ENCODE assay signal across 25 cellular contexts in the genomic region with DNA sequence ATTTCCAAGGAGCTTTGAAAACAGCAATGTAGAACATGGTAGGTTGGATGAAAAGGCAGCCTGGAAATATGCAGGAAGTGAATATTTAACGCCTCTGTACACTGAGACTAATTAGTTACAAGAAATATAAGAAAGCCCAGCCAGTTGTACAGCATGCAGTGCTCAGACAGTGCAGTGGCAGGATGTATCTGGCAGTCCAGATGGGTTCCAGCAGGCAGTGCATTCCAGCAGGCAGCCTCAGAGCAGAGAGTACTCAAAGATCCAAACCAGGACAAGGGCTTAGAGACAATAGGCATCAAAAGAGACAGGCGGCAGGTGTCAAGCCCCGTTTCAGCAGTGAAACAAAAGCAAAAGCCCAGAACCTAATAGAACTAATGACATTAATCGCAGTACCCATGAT.
A peak's percentile ranks its signal among the peaks of the same experiment; 100 is the strongest.
DNase-seq lines count a peak whose midpoint lies in the region; ATAC-seq, FAIRE-seq and TF ChIP-seq lines count a peak whose summit lies in the region.
"Had no signal": no experiment of that assay in that cellular context is flagged by ENCODE, and none has a peak within 500 bp of the region (broad histone marks: within the 10 kb centered on the region; RNA-seq: fewer than 3 reads in every experiment).

No MANE protein-coding gene starts in this region.

- no peak overlapping the region for H3K27ac ChIP-seq in GM12878 (ENCODE audit: control insufficient read depth, insufficient read depth)
- H3K27ac ChIP-seq: hepatocyte, ovary, sigmoid colon had no signal

- no peak for TF ChIP-seq CTCF in GM12878 (IDR thresholded peaks at IDR 0.05 in 2 of 3, conservative IDR thresholded peaks at IDR 0.05 in 1 of 3; ENCODE audit: control insufficient read depth in 2 of 3, extremely low read depth in 1 of 3, insufficient read depth in 1 of 3, low read depth in 3 of 3, low read length in 3 of 3)

- H3K27me3 ChIP-seq in GM12878 (replicated peaks in 1 of 2; ENCODE audit: control insufficient read depth in 2 of 2, insufficient read depth in 2 of 2, low read length in 1 of 2) = no peaks in the 10 kb centered on the region
- H3K27me3 ChIP-seq: hepatocyte, ovary, sigmoid colon had no signal

- no peaks in the 10 kb centered on the region for H3K36me3 ChIP-seq in GM12878 (ENCODE audit: control insufficient read depth in 2 of 2, insufficient read depth in 2 of 2, low read length in 1 of 2)
- H3K36me3 ChIP-seq: ovary, sigmoid colon had no signal

- SMC1A ChIA-PET in GM12878 (lab: Charles Lee; ENCODE audit: uncharacterized antibody, unreplicated experiment) = interaction anchor here (1.4 kb wide), 1 partner anchor 18 kb away, joined by 4 read pairs; no protein-coding TSS in a partner anchor

- H3K4me3 Mint-ChIP-seq in naive thymus-derived CD8-positive, alpha-beta T cell = no peak overlapping the region
- H3K4me3 Mint-ChIP-seq: activated B cell treated with CpG ODN at 0.5 μM for 24 hours; activated CD8-positive, alpha-beta T cell treated with anti-CD3 and anti-CD28 coated beads for 36 hours; activated T-cell treated with anti-CD3 and anti-CD28 coated beads, Interleukin-2, amount 50 U/mL, for 4 hours; HFFc6; IgD-negative memory B cell; stimulated activated naive B cell treated with anti-CD40 and anti-IgM and Interleukin-4, amounts not matched to agents 10 μg/mL and 1 μg/mL and 100 μg/mL, for 72 hours; T-helper 17 cell had no signal

- H4K20me1 ChIP-seq in GM12878 (ENCODE audit: control insufficient read depth, insufficient read depth) = no peaks in the 10 kb centered on the region

- RAD21 ChIA-PET in GM12878 (lab: Charles Lee; ENCODE audit: unreplicated experiment) = no interaction called here

- no peaks in the 10 kb centered on the region for H3K36me3 Mint-ChIP-seq in naive thymus-derived CD8-positive, alpha-beta T cell
- H3K36me3 Mint-ChIP-seq: IgD-negative memory B cell; stimulated activated naive B cell treated with anti-CD40 and anti-IgM and Interleukin-4, amounts not matched to agents 10 μg/mL and 1 μg/mL and 100 μg/mL, for 72 hours had no signal

- TF ChIP-seq POLR2A in GM12878 (IDR thresholded peaks at IDR 0.05; ENCODE audit: low read depth, low read length) = no peak

- no peak for FAIRE-seq in GM12878 (lab: Jason Lieb, UNC)
- FAIRE-seq: GM12891, keratinocyte had no signal

- CTCF ChIA-PET in GM12878 (lab: Yijun Ruan, JAX) = no interaction called here

- DNase-seq in ELF-1 (ENCODE audit: low read depth, low spot score) (peak; percentile 31), NCI-H2227 (lab: John Stamatoyannopoulos, UW; ENCODE audit: unreplicated experiment) (peak; percentile 2), GM12878 (ENCODE audit: low read depth, low spot score) (no peak), pons (ENCODE audit: low spot score) (peak; percentile 5), SKM-1 (lab: John Stamatoyannopoulos, UW; ENCODE audit: unreplicated experiment) (no peak)
- no peak for DNase-seq in naive thymus-derived CD8-positive, alpha-beta T cell
- DNase-seq: activated B cell treated with CpG ODN at 0.5 μM for 24 hours; activated CD8-positive, alpha-beta T cell treated with anti-CD3 and anti-CD28 coated beads for 36 hours; activated naive CD4-positive, alpha-beta T cell treated with anti-CD3 and anti-CD28 coated beads, Interleukin-2, amount 50 U/mL, for 16 hours; activated T-cell treated with anti-CD3 and anti-CD28 coated beads, Interleukin-2, amount 50 U/mL, for 4 hours; GDM1; HFFc6; mammary epithelial cell; NCI-H187 treated with DMSO at 0.1 percent for 48 hours; NCI-H526 treated with DMSO at 0.1 percent for 48 hours; ovary; SHP77; sigmoid colon; stimulated activated naive B cell treated with anti-CD40 and anti-IgM and Interleukin-4, amounts not matched to agents 10 μg/mL and 1 μg/mL and 100 μg/mL, for 72 hours; T-helper 17 cell had no signal

- no peak for TF ChIP-seq EP300 in GM12878 (IDR thresholded peaks at IDR 0.05; ENCODE audit: borderline replicate concordance in 1 of 2, control insufficient read depth in 1 of 2, low read depth in 2 of 2, low read length in 2 of 2)

- H3K27ac Mint-ChIP-seq in naive thymus-derived CD8-positive, alpha-beta T cell = no peak overlapping the region
- H3K27ac Mint-ChIP-seq: activated B cell treated with CpG ODN at 0.5 μM for 24 hours; activated CD8-positive, alpha-beta T cell treated with anti-CD3 and anti-CD28 coated beads for 36 hours; HFFc6; IgD-negative memory B cell; stimulated activated naive B cell treated with anti-CD40 and anti-IgM and Interleukin-4, amounts not matched to agents 10 μg/mL and 1 μg/mL and 100 μg/mL, for 72 hours; T-helper 17 cell had no signal

- no peaks in the 10 kb centered on the region for H3K9me3 ChIP-seq in GM12878 (replicated peaks; ENCODE audit: control insufficient read depth, insufficient read depth, low read length)
- H3K9me3 ChIP-seq: ovary, sigmoid colon had no signal

- POLR2A ChIA-PET in GM12878 (lab: Charles Lee) = no interaction called here
- POLR2A ChIA-PET in naive thymus-derived CD8-positive, alpha-beta T cell (lab: Charles Lee) = no interaction called here

- intact Hi-C loops in GM12878 (cut with micrococcal nuclease; ENCODE audit: unreplicated experiment) = no loop called here

- in situ Hi-C loops in GM12878 (cut with MboI) = no loop called here

- no peaks in the 10 kb centered on the region for H3K27me3 Mint-ChIP-seq in naive thymus-derived CD8-positive, alpha-beta T cell
- H3K27me3 Mint-ChIP-seq: activated B cell treated with CpG ODN at 0.5 μM for 24 hours; activated CD8-positive, alpha-beta T cell treated with anti-CD3 and anti-CD28 coated beads for 36 hours; IgD-negative memory B cell; stimulated activated naive B cell treated with anti-CD40 and anti-IgM and Interleukin-4, amounts not matched to agents 10 μg/mL and 1 μg/mL and 100 μg/mL, for 72 hours; T-helper 17 cell had no signal

- H3K9me3 Mint-ChIP-seq in naive thymus-derived CD8-positive, alpha-beta T cell = peaks cover 0 to 19% (median 0%) of the 10 kb centered on the region in 9 donors
- H3K9me3 Mint-ChIP-seq: activated B cell treated with CpG ODN at 0.5 μM for 24 hours; HFFc6; IgD-negative memory B cell; stimulated activated naive B cell treated with anti-CD40 and anti-IgM and Interleukin-4, amounts not matched to agents 10 μg/mL and 1 μg/mL and 100 μg/mL, for 72 hours had no signal

- no peaks in the 10 kb centered on the region for H3K79me2 ChIP-seq in GM12878 (ENCODE audit: control insufficient read depth, insufficient read depth, low read length)
- H3K79me2 ChIP-seq: hepatocyte had no signal

- H3K4me1 ChIP-seq in GM12878 (ENCODE audit: control insufficient read depth, insufficient read depth, low read length) = no peaks in the 10 kb centered on the region
- H3K4me1 ChIP-seq: sigmoid colon had no signal

- H2AFZ ChIP-seq in GM12878 (ENCODE audit: control insufficient read depth, low read depth, low read length) = no peak overlapping the region
- H2AFZ ChIP-seq: hepatocyte had no signal

- 25% methylated on average over 4 of the region's 4 CpGs for WGBS in GM12878 (ENCODE audit: insufficient coverage, insufficient replicate concordance, low lambda C conversion rate, missing lambda C conversion rate)

- TF ChIP-seq RAD21 in GM12878 (IDR thresholded peaks at IDR 0.05; ENCODE audit: insufficient read depth, low read depth, low read length) = no peak

- ATAC-seq in GM12878 = peak; percentile 62
- no peak for ATAC-seq in naive thymus-derived CD8-positive, alpha-beta T cell
- ATAC-seq in activated CD4-positive, CD25-positive, alpha-beta regulatory T cell treated with anti-CD3 and anti-CD28 coated beads, Interleukin-2, amount 50 U/mL, for 24 hours = no peak
- ATAC-seq: activated CD8-positive, alpha-beta T cell treated with anti-CD3 and anti-CD28 coated beads for 36 hours; activated T-cell treated with anti-CD3 and anti-CD28 coated beads, Interleukin-2, amount 50 U/mL, for 4 hours; stimulated activated naive B cell treated with anti-CD40 and anti-IgM and Interleukin-4, amounts not matched to agents 10 μg/mL and 1 μg/mL and 100 μg/mL, for 72 hours; T-helper 17 cell had no signal

- no TSS peak for BruUV-seq in GM12878 (replicated peaks; lab: Mats Ljungman, UMichigan)

- H3K4me2 ChIP-seq in GM12878 (ENCODE audit: control insufficient read depth, insufficient read depth) = no peak overlapping the region
- H3K4me2 ChIP-seq: hepatocyte had no signal

- H3K4me3 ChIP-seq in GM12878 = no peak overlapping the region
- H3K4me3 ChIP-seq: hepatocyte, ovary, sigmoid colon had no signal

- H3K9ac ChIP-seq in GM12878 (ENCODE audit: control insufficient read depth, insufficient read depth, low read length) = no peak overlapping the region

- H3K4me1 Mint-ChIP-seq in naive thymus-derived CD8-positive, alpha-beta T cell = no peaks in the 10 kb centered on the region
- H3K4me1 Mint-ChIP-seq: activated B cell treated with CpG ODN at 0.5 μM for 24 hours; IgD-negative memory B cell; stimulated activated naive B cell treated with anti-CD40 and anti-IgM and Interleukin-4, amounts not matched to agents 10 μg/mL and 1 μg/mL and 100 μg/mL, for 72 hours; T-helper 17 cell had no signal

TF ChIP-seq in GM12878, 131 proteins besides CTCF, POLR2A, EP300 and RAD21:
- TF ChIP-seq ZNF24 (IDR thresholded peaks at IDR 0.05) (no peak), HCFC1 (IDR thresholded peaks at IDR 0.05; ENCODE audit: low read length) (no peak), YBX1 (IDR thresholded peaks at IDR 0.05) (no peak), WRNIP1 (IDR thresholded peaks at IDR 0.05; ENCODE audit: borderline replicate concordance, low read depth, low read length) (no peak), CBX3 (IDR thresholded peaks at IDR 0.05; ENCODE audit: borderline replicate concordance, low read depth) (no peak), CREB1 (IDR thresholded peaks at IDR 0.05; ENCODE audit: low read depth) (no peak)

Comparison
In these comparisons a context has a peak if more than half of its experiments do, and no peak if none do; other contexts are left out.
1. DNase-seq: peak in ELF-1 (single experiment), NCI-H2227 (single experiment) and pons (single experiment); none in GM12878 (single experiment), naive thymus-derived CD8-positive, alpha-beta T cell (0 of 10) and SKM-1 (single experiment).